8 cellular contexts compared by ENCODE assay signal in the genomic region with DNA sequence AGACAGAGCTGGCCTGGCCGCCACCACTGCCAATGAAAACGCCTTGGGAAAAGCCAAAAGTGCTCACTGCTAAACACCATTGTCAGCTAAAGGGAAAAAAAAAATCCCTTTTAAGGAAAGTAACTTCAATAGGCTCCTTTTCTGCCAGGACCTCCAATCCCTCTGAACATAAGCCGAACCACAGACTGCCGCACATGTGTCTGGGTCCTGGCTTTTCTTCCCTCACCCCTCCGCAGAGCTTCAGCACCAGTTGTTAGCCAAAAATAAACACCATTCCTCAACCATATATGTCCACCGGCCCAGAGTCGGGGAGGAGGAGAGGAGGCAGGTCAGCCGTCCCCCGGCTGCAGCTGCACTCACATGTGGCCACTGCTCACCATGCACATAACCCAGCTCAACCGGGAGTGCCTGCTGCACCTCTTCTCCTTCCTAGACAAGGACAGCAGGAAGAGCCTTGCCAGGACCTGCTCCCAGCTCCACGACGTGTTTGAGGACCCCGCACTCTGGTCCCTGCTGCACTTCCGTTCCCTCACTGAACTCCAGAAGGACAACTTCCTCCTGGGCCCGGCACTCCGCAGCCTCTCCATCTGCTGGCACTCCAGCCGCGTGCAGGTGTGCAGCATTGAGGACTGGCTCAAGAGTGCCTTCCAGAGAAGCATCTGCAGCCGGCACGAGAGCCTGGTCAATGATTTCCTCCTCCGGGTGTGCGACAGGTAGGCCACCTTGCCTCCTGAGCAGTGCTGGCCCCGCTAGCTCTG. TPM values are rescaled to one million over a fixed set of nuclear protein-coding genes. Genes with fewer than 3 reads are reported as not detected.
DNase-seq lines count a peak whose midpoint lies in the region; ATAC-seq and TF ChIP-seq lines count a peak whose summit lies in the region.

Gene FBXL22, plus strand, starts transcription at position 355 of the 758 bp plus-strand sequence. Its CDS starts 6 bp downstream, at position 361.

- no peaks in the 10 kb centered on the region for H3K9me3 ChIP-seq in CD4-positive, CD25-positive, alpha-beta regulatory T cell (ENCODE audit: control insufficient read depth in 2 of 2, low read length in 2 of 2)
- H3K9me3 ChIP-seq in esophagus (ENCODE audit: control insufficient read depth in 2 of 2, insufficient read depth in 1 of 2, low read depth in 1 of 2, low read length in 1 of 2) = no peaks in the 10 kb centered on the region
- H3K9me3 ChIP-seq in neutrophil = no peaks in the 10 kb centered on the region

- H3K4me3 ChIP-seq in CD4-positive, CD25-positive, alpha-beta regulatory T cell (ENCODE audit: low read depth, low read length) = no peak within 1 kb of the TSS
- H3K4me3 ChIP-seq in esophagus (ENCODE audit: low read depth in 1 of 2, low read length in 2 of 2) = peak within 1 kb of the TSS in 1 of 2 donors; percentile 1
- no peak within 1 kb of the TSS for H3K4me3 ChIP-seq in neutrophil (ENCODE audit: low read depth in 1 of 2, low read length in 1 of 2)

- ATAC-seq in CD4-positive, CD25-positive, alpha-beta regulatory T cell (ENCODE audit: low read depth in 2 of 2) = no peak

- no peaks in the 10 kb centered on the region for H3K9me3 Mint-ChIP-seq in CD4-positive, CD25-positive, alpha-beta regulatory T cell

- TF ChIP-seq CTCF in neutrophil (IDR thresholded peaks at IDR 0.05) = no peak

- peak within 1 kb of the TSS; percentile 30 to 90 (median 73) for H3K4me3 Mint-ChIP-seq in CD4-positive, CD25-positive, alpha-beta regulatory T cell

- H3K27ac Mint-ChIP-seq in CD4-positive, CD25-positive, alpha-beta regulatory T cell = peak within 1 kb of the TSS; percentile 62 to 88 (median 78)

- peaks cover 14% of the 10 kb centered on the region for H3K36me3 ChIP-seq in CD4-positive, CD25-positive, alpha-beta regulatory T cell (ENCODE audit: control insufficient read depth, insufficient read depth, low read length)
- H3K36me3 ChIP-seq in esophagus (ENCODE audit: control insufficient read depth in 2 of 2, insufficient read depth in 2 of 2, low read length in 1 of 2) (peaks cover 0 to 2% of the 10 kb centered on the region in 2 donors), neutrophil (peaks cover 32% of the 10 kb centered on the region)

- peaks cover 22% of the 10 kb centered on the region for H3K36me3 Mint-ChIP-seq in CD4-positive, CD25-positive, alpha-beta regulatory T cell

- no peaks in the 10 kb centered on the region for H3K27me3 ChIP-seq in CD4-positive, CD25-positive, alpha-beta regulatory T cell (ENCODE audit: control insufficient read depth, insufficient read depth, low read length)
- H3K27me3 ChIP-seq in esophagus (ENCODE audit: control insufficient read depth in 1 of 2, insufficient read depth in 2 of 2, low read length in 2 of 2) (no peaks in the 10 kb centered on the region), neutrophil (peaks cover 11% of the 10 kb centered on the region)

- no peak within 1 kb of the TSS for H3K27ac ChIP-seq in CD4-positive, CD25-positive, alpha-beta regulatory T cell (ENCODE audit: insufficient read depth, low read length, poor library complexity, severe bottlenecking)
- H3K27ac ChIP-seq in esophagus (ENCODE audit: low read depth in 2 of 2, low read length in 1 of 2) (peak within 1 kb of the TSS; percentile 61 to 77), neutrophil (peak within 1 kb of the TSS; percentile 50)

- DNase-seq in CD4-positive, CD25-positive, alpha-beta regulatory T cell = no peak
- DNase-seq in NCI-H524 treated with DMSO at 0.1 percent for 48 hours (lab: John Stamatoyannopoulos, UW) = peak; percentile 20
- no peak for DNase-seq in NCI-H226
- no peak for DNase-seq in HK-2 (ENCODE audit: unreplicated experiment)
- DNase-seq in dedifferentiated amniotic fluid mesenchymal stem cell (ENCODE audit: extremely low spot score) = no peak
- no peak for DNase-seq in NCI-H446 (lab: John Stamatoyannopoulos, UW)

- H3K27me3 Mint-ChIP-seq in CD4-positive, CD25-positive, alpha-beta regulatory T cell = no peaks in the 10 kb centered on the region

- H3K4me1 ChIP-seq in CD4-positive, CD25-positive, alpha-beta regulatory T cell (ENCODE audit: control insufficient read depth, insufficient read depth, low read length, poor library complexity, severe bottlenecking) = peaks cover 28% of the 10 kb centered on the region
- peaks cover 2 to 6% of the 10 kb centered on the region in 2 donors for H3K4me1 ChIP-seq in esophagus (ENCODE audit: control insufficient read depth in 2 of 2, insufficient read depth in 2 of 2, low read length in 1 of 2)
- H3K4me1 ChIP-seq in neutrophil (ENCODE audit: control insufficient read depth in 1 of 2, insufficient read depth in 1 of 2, low read depth in 1 of 2, low read length in 1 of 2) = peaks cover 27 to 28% of the 10 kb centered on the region in 2 experiments

- peaks cover 10 to 67% (median 32%) of the 10 kb centered on the region in 4 donors for H3K4me1 Mint-ChIP-seq in CD4-positive, CD25-positive, alpha-beta regulatory T cell

- 63 to 70% methylated on average over 23 of the region's 23 CpGs for WGBS in esophagus, 2 donors

RNA-seq across cellular contexts. Expression of gene FBXL22, which starts in this region (rescaled TPM):
- 1.7 TPM for total RNA-seq in CD4-positive, CD25-positive, alpha-beta regulatory T cell
- polyA plus RNA-seq in CD4-positive, CD25-positive, alpha-beta regulatory T cell = 1 to 10 TPM in 2 of 4 donors, under 1 TPM in 2; 0.45 to 2.1 (median 1.0) TPM
- 1 to 10 TPM; 2.8 to 4.5 TPM for polyA plus RNA-seq in esophagus
